In the genomic region with DNA sequence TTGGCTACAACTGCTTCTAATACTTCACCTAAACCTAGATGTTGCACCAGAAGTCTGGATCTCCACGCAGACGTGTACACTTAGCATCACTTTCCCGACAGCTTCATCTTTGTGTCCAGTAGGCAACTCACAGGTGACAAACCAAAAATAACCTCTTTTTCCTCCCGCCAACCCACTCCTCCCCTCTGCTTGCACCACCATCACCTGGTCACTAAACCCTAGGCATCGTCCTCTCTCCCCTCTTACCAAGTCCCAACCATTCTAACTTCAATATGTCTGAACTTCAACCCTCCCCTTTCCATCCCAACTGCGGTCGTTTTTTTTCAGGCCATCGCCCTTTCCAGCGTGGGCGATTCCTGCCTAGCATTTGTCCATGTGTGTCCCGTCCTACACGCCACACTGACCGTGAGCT, we compare ENCODE assay signal across 1 cellular context.
TF ChIP-seq lines count a peak whose summit lies in the region.

No MANE protein-coding gene starts in this region.

TF ChIP-seq in K562, 482 proteins besides CTCF, POLR2A, EP300 and RAD21 (continued from another document):
- TF ChIP-seq, protein P1, sequence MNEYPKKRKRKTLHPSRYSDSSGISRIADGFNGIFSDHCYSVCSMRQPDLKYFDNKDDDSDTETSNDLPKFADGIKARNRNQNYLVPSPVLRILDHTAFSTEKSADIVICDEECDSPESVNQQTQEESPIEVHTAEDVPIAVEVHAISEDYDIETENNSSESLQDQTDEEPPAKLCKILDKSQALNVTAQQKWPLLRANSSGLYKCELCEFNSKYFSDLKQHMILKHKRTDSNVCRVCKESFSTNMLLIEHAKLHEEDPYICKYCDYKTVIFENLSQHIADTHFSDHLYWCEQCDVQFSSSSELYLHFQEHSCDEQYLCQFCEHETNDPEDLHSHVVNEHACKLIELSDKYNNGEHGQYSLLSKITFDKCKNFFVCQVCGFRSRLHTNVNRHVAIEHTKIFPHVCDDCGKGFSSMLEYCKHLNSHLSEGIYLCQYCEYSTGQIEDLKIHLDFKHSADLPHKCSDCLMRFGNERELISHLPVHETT (CRISPR knock-in tag; conservative IDR thresholded peaks at IDR 0.05 in 1 of 2, IDR thresholded peaks at IDR 0.05 in 1 of 2), result peak in 1 of 2 experiments; percentile 74; a peak in 1 of 4 replicates
- TF ChIP-seq, protein P2, sequence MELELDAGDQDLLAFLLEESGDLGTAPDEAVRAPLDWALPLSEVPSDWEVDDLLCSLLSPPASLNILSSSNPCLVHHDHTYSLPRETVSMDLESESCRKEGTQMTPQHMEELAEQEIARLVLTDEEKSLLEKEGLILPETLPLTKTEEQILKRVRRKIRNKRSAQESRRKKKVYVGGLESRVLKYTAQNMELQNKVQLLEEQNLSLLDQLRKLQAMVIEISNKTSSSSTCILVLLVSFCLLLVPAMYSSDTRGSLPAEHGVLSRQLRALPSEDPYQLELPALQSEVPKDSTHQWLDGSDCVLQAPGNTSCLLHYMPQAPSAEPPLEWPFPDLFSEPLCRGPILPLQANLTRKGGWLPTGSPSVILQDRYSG (tag; conservative IDR thresholded peaks at IDR 0.05; ENCODE audit: low read depth), result 0 out of 2 replicates have a peak, but pooled peaks have one; percentile 13
- 0 out of 2 replicates have a peak, but pooled peaks have one; percentile 7 for TF ChIP-seq RFX7 (CRISPR knock-in tag; IDR thresholded peaks at IDR 0.05)
- 0 out of 2 replicates have a peak, but pooled peaks have one; percentile 13 for TF ChIP-seq SMARCA4 (IDR thresholded peaks at IDR 0.05)
- no peak for TF ChIP-seq HDAC8 (tag; IDR thresholded peaks at IDR 0.05)
- TF ChIP-seq, protein P3, sequence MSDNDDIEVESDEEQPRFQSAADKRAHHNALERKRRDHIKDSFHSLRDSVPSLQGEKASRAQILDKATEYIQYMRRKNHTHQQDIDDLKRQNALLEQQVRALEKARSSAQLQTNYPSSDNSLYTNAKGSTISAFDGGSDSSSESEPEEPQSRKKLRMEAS (CRISPR knock-in tag; IDR thresholded peaks at IDR 0.05), result peak; percentile 15; the same call in 1 of the 2 replicates
- no peak for TF ChIP-seq CBFA2T3 (IDR thresholded peaks at IDR 0.05)
- no peak for TF ChIP-seq RHOXF2B (CRISPR knock-in tag; conservative IDR thresholded peaks at IDR 0.05)
- TF ChIP-seq, protein P4, sequence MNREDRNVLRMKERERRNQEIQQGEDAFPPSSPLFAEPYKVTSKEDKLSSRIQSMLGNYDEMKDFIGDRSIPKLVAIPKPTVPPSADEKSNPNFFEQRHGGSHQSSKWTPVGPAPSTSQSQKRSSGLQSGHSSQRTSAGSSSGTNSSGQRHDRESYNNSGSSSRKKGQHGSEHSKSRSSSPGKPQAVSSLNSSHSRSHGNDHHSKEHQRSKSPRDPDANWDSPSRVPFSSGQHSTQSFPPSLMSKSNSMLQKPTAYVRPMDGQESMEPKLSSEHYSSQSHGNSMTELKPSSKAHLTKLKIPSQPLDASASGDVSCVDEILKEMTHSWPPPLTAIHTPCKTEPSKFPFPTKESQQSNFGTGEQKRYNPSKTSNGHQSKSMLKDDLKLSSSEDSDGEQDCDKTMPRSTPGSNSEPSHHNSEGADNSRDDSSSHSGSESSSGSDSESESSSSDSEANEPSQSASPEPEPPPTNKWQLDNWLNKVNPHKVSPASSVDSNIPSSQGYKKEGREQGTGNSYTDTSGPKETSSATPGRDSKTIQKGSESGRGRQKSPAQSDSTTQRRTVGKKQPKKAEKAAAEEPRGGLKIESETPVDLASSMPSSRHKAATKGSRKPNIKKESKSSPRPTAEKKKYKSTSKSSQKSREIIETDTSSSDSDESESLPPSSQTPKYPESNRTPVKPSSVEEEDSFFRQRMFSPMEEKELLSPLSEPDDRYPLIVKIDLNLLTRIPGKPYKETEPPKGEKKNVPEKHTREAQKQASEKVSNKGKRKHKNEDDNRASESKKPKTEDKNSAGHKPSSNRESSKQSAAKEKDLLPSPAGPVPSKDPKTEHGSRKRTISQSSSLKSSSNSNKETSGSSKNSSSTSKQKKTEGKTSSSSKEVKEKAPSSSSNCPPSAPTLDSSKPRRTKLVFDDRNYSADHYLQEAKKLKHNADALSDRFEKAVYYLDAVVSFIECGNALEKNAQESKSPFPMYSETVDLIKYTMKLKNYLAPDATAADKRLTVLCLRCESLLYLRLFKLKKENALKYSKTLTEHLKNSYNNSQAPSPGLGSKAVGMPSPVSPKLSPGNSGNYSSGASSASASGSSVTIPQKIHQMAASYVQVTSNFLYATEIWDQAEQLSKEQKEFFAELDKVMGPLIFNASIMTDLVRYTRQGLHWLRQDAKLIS (CRISPR knock-in tag; IDR thresholded peaks at IDR 0.05), result no peak
- TF ChIP-seq, protein P5, sequence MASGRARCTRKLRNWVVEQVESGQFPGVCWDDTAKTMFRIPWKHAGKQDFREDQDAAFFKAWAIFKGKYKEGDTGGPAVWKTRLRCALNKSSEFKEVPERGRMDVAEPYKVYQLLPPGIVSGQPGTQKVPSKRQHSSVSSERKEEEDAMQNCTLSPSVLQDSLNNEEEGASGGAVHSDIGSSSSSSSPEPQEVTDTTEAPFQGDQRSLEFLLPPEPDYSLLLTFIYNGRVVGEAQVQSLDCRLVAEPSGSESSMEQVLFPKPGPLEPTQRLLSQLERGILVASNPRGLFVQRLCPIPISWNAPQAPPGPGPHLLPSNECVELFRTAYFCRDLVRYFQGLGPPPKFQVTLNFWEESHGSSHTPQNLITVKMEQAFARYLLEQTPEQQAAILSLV (tag; IDR thresholded peaks at IDR 0.05), result no peak
- 0 out of 2 replicates have a peak, but pooled peaks have one; percentile 22 for TF ChIP-seq LARP7 (IDR thresholded peaks at IDR 0.05)
- TF ChIP-seq, protein P6, sequence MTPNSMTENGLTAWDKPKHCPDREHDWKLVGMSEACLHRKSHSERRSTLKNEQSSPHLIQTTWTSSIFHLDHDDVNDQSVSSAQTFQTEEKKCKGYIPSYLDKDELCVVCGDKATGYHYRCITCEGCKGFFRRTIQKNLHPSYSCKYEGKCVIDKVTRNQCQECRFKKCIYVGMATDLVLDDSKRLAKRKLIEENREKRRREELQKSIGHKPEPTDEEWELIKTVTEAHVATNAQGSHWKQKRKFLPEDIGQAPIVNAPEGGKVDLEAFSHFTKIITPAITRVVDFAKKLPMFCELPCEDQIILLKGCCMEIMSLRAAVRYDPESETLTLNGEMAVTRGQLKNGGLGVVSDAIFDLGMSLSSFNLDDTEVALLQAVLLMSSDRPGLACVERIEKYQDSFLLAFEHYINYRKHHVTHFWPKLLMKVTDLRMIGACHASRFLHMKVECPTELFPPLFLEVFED (CRISPR knock-in tag; conservative IDR thresholded peaks at IDR 0.05), result 0 out of 2 replicates have a peak, but pooled peaks have one; percentile 61
- TF ChIP-seq HDGF (IDR thresholded peaks at IDR 0.05), result 0 out of 2 replicates have a peak, but pooled peaks have one; percentile 62
- TF ChIP-seq, protein P7, sequence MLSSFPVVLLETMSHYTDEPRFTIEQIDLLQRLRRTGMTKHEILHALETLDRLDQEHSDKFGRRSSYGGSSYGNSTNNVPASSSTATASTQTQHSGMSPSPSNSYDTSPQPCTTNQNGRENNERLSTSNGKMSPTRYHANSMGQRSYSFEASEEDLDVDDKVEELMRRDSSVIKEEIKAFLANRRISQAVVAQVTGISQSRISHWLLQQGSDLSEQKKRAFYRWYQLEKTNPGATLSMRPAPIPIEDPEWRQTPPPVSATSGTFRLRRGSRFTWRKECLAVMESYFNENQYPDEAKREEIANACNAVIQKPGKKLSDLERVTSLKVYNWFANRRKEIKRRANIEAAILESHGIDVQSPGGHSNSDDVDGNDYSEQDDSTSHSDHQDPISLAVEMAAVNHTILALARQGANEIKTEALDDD (IDR thresholded peaks at IDR 0.05), result no peak
- no peak; the same call in 1 of the 2 replicates for TF ChIP-seq SMARCC2 (IDR thresholded peaks at IDR 0.05; ENCODE audit: low read depth)
- TF ChIP-seq ZNF232 (CRISPR knock-in tag; IDR thresholded peaks at IDR 0.05), result 0 out of 2 replicates have a peak, but pooled peaks have one; percentile 43
- TF ChIP-seq ETV5 (CRISPR knock-in tag; IDR thresholded peaks at IDR 0.05; ENCODE audit: low read depth), result no peak
- TF ChIP-seq, protein P8, sequence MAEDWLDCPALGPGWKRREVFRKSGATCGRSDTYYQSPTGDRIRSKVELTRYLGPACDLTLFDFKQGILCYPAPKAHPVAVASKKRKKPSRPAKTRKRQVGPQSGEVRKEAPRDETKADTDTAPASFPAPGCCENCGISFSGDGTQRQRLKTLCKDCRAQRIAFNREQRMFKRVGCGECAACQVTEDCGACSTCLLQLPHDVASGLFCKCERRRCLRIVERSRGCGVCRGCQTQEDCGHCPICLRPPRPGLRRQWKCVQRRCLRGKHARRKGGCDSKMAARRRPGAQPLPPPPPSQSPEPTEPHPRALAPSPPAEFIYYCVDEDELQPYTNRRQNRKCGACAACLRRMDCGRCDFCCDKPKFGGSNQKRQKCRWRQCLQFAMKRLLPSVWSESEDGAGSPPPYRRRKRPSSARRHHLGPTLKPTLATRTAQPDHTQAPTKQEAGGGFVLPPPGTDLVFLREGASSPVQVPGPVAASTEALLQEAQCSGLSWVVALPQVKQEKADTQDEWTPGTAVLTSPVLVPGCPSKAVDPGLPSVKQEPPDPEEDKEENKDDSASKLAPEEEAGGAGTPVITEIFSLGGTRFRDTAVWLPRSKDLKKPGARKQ (CRISPR knock-in tag; IDR thresholded peaks at IDR 0.05), result 0 out of 2 replicates have a peak, but pooled peaks have one; percentile 18
- 0 out of 2 replicates have a peak, but pooled peaks have one; percentile 24 for TF ChIP-seq PTRF (tag; IDR thresholded peaks at IDR 0.05)
- TF ChIP-seq, protein P9, sequence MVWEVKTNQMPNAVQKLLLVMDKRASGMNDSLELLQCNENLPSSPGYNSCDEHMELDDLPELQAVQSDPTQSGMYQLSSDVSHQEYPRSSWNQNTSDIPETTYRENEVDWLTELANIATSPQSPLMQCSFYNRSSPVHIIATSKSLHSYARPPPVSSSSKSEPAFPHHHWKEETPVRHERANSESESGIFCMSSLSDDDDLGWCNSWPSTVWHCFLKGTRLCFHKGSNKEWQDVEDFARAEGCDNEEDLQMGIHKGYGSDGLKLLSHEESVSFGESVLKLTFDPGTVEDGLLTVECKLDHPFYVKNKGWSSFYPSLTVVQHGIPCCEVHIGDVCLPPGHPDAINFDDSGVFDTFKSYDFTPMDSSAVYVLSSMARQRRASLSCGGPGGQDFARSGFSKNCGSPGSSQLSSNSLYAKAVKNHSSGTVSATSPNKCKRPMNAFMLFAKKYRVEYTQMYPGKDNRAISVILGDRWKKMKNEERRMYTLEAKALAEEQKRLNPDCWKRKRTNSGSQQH (CRISPR knock-in tag; IDR thresholded peaks at IDR 0.05), result 0 out of 2 replicates have a peak, but pooled peaks have one; percentile 3
- TF ChIP-seq ARHGAP35 (IDR thresholded peaks at IDR 0.05; ENCODE audit: partially characterized antibody), result no peak
- TF ChIP-seq HOXB6 (CRISPR knock-in tag; IDR thresholded peaks at IDR 0.05; ENCODE audit: borderline replicate concordance), result no peak
- peak; percentile 82 for TF ChIP-seq L3MBTL2 (IDR thresholded peaks at IDR 0.05)
- TF ChIP-seq CAMTA2 (CRISPR knock-in tag; conservative IDR thresholded peaks at IDR 0.05), result peak; percentile 79; the same call in 1 of the 2 replicates
- no peak for TF ChIP-seq RBM34 (IDR thresholded peaks at IDR 0.05; ENCODE audit: borderline replicate concordance, insufficient read depth, low read length)
- TF ChIP-seq FIP1L1 (IDR thresholded peaks at IDR 0.05; ENCODE audit: low read depth, low read length, poor library complexity, severe bottlenecking), result no peak
- TF ChIP-seq TRIM28 (IDR thresholded peaks at IDR 0.05), result peak; percentile 16; the same call in 1 of the 2 replicates
- no peak for TF ChIP-seq KLF6 (CRISPR knock-in tag; IDR thresholded peaks at IDR 0.05; ENCODE audit: borderline replicate concordance)
- no peak for TF ChIP-seq PYGO2 (tag; IDR thresholded peaks at IDR 0.05)
- peak in 1 of 2 experiments; percentile 62; a peak in 3 of 4 replicates for TF ChIP-seq TRIM24 (IDR thresholded peaks at IDR 0.05)
- TF ChIP-seq SMAD4 (CRISPR knock-in tag; conservative IDR thresholded peaks at IDR 0.05), result 0 out of 2 replicates have a peak, but pooled peaks have one; percentile 84
